Comparison of ENCODE assay signal across 1 cellular context in genomic region chr15:41585140-41586047, GRCh38.
TF ChIP-seq lines count a peak whose summit lies in the region.

No MANE protein-coding gene starts in this region.

TF ChIP-seq in K562, 482 proteins besides CTCF, POLR2A, EP300 and RAD21 (continued from another document):
- TF ChIP-seq ZBTB33 (CRISPR knock-in tag; IDR thresholded peaks at IDR 0.05) (peak; percentile 16; the same call in 1 of the 2 replicates), E2F6 (IDR thresholded peaks at IDR 0.05; ENCODE audit: borderline replicate concordance in 1 of 2, extremely low read depth in 1 of 2, insufficient read depth in 1 of 2, insufficient read length in 1 of 2, low read depth in 1 of 2, low read length in 1 of 2, poor library complexity in 1 of 2, severe bottlenecking in 1 of 2) (peak in 1 of 2 experiments; percentile 44), ZNF316 (IDR thresholded peaks at IDR 0.05) (no peak), ELK1 (CRISPR knock-in tag; IDR thresholded peaks at IDR 0.05) (no peak)
